29 cellular contexts compared by ENCODE assay signal in the genomic region with DNA sequence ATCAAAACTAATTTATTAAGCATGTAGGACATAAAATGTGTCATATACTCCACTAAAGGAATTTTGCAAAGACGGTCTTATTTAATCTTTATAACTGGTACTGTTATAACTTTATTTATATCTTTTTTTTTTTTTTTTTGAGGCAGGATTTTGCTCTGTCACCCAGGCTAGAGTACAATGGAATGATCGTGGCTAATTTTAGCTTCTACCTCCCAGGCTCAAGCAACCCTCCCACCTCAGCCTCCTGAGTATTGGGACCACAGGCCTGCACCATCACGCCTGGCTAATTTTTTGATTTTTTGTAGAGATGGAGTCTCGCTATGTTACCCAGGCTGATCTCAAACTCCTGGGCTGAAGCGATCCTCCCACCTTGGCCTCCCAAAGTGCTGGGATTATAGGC.
"Had no signal": no experiment of that assay in that cellular context is flagged by ENCODE, and none has a peak within 500 bp of the region (broad histone marks: within the 10 kb centered on the region; RNA-seq: fewer than 3 reads in every experiment).

No MANE protein-coding gene starts in this region.

- H3K27me3 Mint-ChIP-seq: activated CD4-positive, alpha-beta memory T cell treated with anti-CD3 and anti-CD28 coated beads for 36 hours; activated CD4-positive, alpha-beta T cell treated with anti-CD3 and anti-CD28 coated beads for 36 hours; activated CD4-positive, alpha-beta T cell treated with anti-CD3 and anti-CD28 coated beads, Interleukin-2, amount 10 ng/mL, durations not matched to agents 24 days and 14 days; activated CD8-positive, alpha-beta memory T cell treated with anti-CD3 and anti-CD28 coated beads, Interleukin-2, amount 10 ng/mL, durations not matched to agents 7 days and 5 days; activated naive CD4-positive, alpha-beta T cell treated with anti-CD3 and anti-CD28 coated beads, Interleukin-2, amount 50 U/mL, for 24 hours; activated naive CD8-positive, alpha-beta T cell treated with anti-CD3 and anti-CD28 coated beads for 36 hours; activated naive CD8-positive, alpha-beta T cell treated with anti-CD3 and anti-CD28 coated beads, Interleukin-2, amount 50 U/mL, for 24 hours had no signal

- ATAC-seq: activated CD4-positive, alpha-beta T cell treated with anti-CD3 and anti-CD28 coated beads for 36 hours; activated CD8-positive, alpha-beta memory T cell treated with anti-CD3 and anti-CD28 coated beads, Interleukin-2, amount 10 ng/mL, durations not matched to agents 7 days and 5 days; activated CD8-positive, alpha-beta T cell treated with anti-CD3 and anti-CD28 coated beads, Interleukin-2, amount 10 ng/mL, durations not matched to agents 7 days and 5 days; activated naive CD8-positive, alpha-beta T cell treated with anti-CD3 and anti-CD28 coated beads, Interleukin-2, amount 50 U/mL, for 24 hours; body of pancreas; esophagus mucosa had no signal

- H3K36me3 Mint-ChIP-seq: activated CD4-positive, alpha-beta memory T cell treated with anti-CD3 and anti-CD28 coated beads for 36 hours; activated CD8-positive, alpha-beta memory T cell treated with anti-CD3 and anti-CD28 coated beads, Interleukin-2, amount 10 ng/mL, durations not matched to agents 7 days and 5 days; activated naive CD4-positive, alpha-beta T cell treated with anti-CD3 and anti-CD28 coated beads, Interleukin-2, amount 50 U/mL, for 24 hours; activated naive CD8-positive, alpha-beta T cell treated with anti-CD3 and anti-CD28 coated beads for 36 hours had no signal

- H3K27ac Mint-ChIP-seq: activated CD4-positive, alpha-beta memory T cell treated with anti-CD3 and anti-CD28 coated beads for 36 hours; activated CD4-positive, alpha-beta T cell treated with anti-CD3 and anti-CD28 coated beads for 36 hours; activated CD4-positive, alpha-beta T cell treated with anti-CD3 and anti-CD28 coated beads, Interleukin-2, amount 10 ng/mL, durations not matched to agents 24 days and 14 days; activated CD8-positive, alpha-beta memory T cell treated with anti-CD3 and anti-CD28 coated beads, Interleukin-2, amount 10 ng/mL, durations not matched to agents 7 days and 5 days; activated CD8-positive, alpha-beta T cell treated with anti-CD3 and anti-CD28 coated beads, Interleukin-2, amount 10 ng/mL, durations not matched to agents 7 days and 5 days; activated naive CD4-positive, alpha-beta T cell treated with anti-CD3 and anti-CD28 coated beads for 36 hours; activated naive CD4-positive, alpha-beta T cell treated with anti-CD3 and anti-CD28 coated beads, Interleukin-2, amount 50 U/mL, for 24 hours; activated naive CD8-positive, alpha-beta T cell treated with anti-CD3 and anti-CD28 coated beads for 36 hours; activated naive CD8-positive, alpha-beta T cell treated with anti-CD3 and anti-CD28 coated beads, Interleukin-2, amount 50 U/mL, for 24 hours; activated T-helper 1 cell treated with anti-CD3 and anti-CD28 coated beads, Interleukin-12 subunit alpha, Interleukin-12 subunit beta, Interleukin-2, Interleukin-4 antibody, amounts not matched to agents 30 ng/mL and 10 ng/mL and 1 ng/mL, durations not matched to agents 14 hours and 24 hours and 36 hours; activated T-helper 2 cell treated with anti-CD3 and anti-CD28 coated beads, Interferon-gamma antibody, Interleukin-2, Interleukin-4, amounts not matched to agents 10 μg/mL and 5 μg/mL and 100 μg/mL, durations not matched to agents 14 hours and 24 hours and 36 hours; endodermal cell had no signal

- H3K4me3 Mint-ChIP-seq: activated CD4-positive, alpha-beta memory T cell treated with anti-CD3 and anti-CD28 coated beads for 36 hours; activated CD4-positive, alpha-beta T cell treated with anti-CD3 and anti-CD28 coated beads for 36 hours; activated CD4-positive, alpha-beta T cell treated with anti-CD3 and anti-CD28 coated beads, Interleukin-2, amount 10 ng/mL, durations not matched to agents 24 days and 14 days; activated CD8-positive, alpha-beta memory T cell treated with anti-CD3 and anti-CD28 coated beads, Interleukin-2, amount 10 ng/mL, durations not matched to agents 7 days and 5 days; activated CD8-positive, alpha-beta T cell treated with anti-CD3 and anti-CD28 coated beads, Interleukin-2, amount 10 ng/mL, durations not matched to agents 7 days and 5 days; activated naive CD4-positive, alpha-beta T cell treated with anti-CD3 and anti-CD28 coated beads for 36 hours; activated naive CD4-positive, alpha-beta T cell treated with anti-CD3 and anti-CD28 coated beads, Interleukin-2, amount 50 U/mL, for 24 hours; activated naive CD8-positive, alpha-beta T cell treated with anti-CD3 and anti-CD28 coated beads for 36 hours; activated naive CD8-positive, alpha-beta T cell treated with anti-CD3 and anti-CD28 coated beads, Interleukin-2, amount 50 U/mL, for 24 hours; activated T-helper 1 cell treated with anti-CD3 and anti-CD28 coated beads, Interleukin-12 subunit alpha, Interleukin-12 subunit beta, Interleukin-2, Interleukin-4 antibody, amounts not matched to agents 30 ng/mL and 10 ng/mL and 1 ng/mL, durations not matched to agents 14 hours and 24 hours and 36 hours; endodermal cell had no signal

- H3K4me3 ChIP-seq: adrenal gland, body of pancreas, colonic mucosa had no signal

- H3K27me3 ChIP-seq: adrenal gland, body of pancreas, colonic mucosa had no signal

- H3K9me3 ChIP-seq: adrenal gland, body of pancreas, colonic mucosa had no signal

- H3K9me3 Mint-ChIP-seq: activated CD4-positive, alpha-beta memory T cell treated with anti-CD3 and anti-CD28 coated beads for 36 hours; activated CD4-positive, alpha-beta T cell treated with anti-CD3 and anti-CD28 coated beads, Interleukin-2, amount 10 ng/mL, durations not matched to agents 24 days and 14 days; activated naive CD4-positive, alpha-beta T cell treated with anti-CD3 and anti-CD28 coated beads for 36 hours; activated naive CD4-positive, alpha-beta T cell treated with anti-CD3 and anti-CD28 coated beads, Interleukin-2, amount 50 U/mL, for 24 hours; activated naive CD8-positive, alpha-beta T cell treated with anti-CD3 and anti-CD28 coated beads for 36 hours; activated naive CD8-positive, alpha-beta T cell treated with anti-CD3 and anti-CD28 coated beads, Interleukin-2, amount 50 U/mL, for 24 hours; activated T-helper 1 cell treated with anti-CD3 and anti-CD28 coated beads, Interleukin-12 subunit alpha, Interleukin-12 subunit beta, Interleukin-2, Interleukin-4 antibody, amounts not matched to agents 30 ng/mL and 10 ng/mL and 1 ng/mL, durations not matched to agents 14 hours and 24 hours and 36 hours; activated T-helper 2 cell treated with anti-CD3 and anti-CD28 coated beads, Interferon-gamma antibody, Interleukin-2, Interleukin-4, amounts not matched to agents 10 μg/mL and 5 μg/mL and 100 μg/mL, durations not matched to agents 14 hours and 24 hours and 36 hours; endodermal cell had no signal

- DNase-seq: activated CD4-positive, alpha-beta memory T cell treated with anti-CD3 and anti-CD28 coated beads for 36 hours; activated CD4-positive, alpha-beta T cell treated with anti-CD3 and anti-CD28 coated beads for 36 hours; activated CD4-positive, alpha-beta T cell treated with anti-CD3 and anti-CD28 coated beads, Interleukin-2, amount 10 ng/mL, durations not matched to agents 24 days and 14 days; activated CD4-positive, CD25-positive, alpha-beta regulatory T cell; activated CD4-positive, CD25-positive, alpha-beta regulatory T cell treated with anti-CD3 and anti-CD28 coated beads, Interleukin-2, amount 50 U/mL, for 72 hours; activated CD8-positive, alpha-beta memory T cell treated with anti-CD3 and anti-CD28 coated beads, Interleukin-2, amount 10 ng/mL, durations not matched to agents 7 days and 5 days; activated CD8-positive, alpha-beta memory T cell treated with anti-CD3 and anti-CD28 coated beads, Interleukin-2, amount 50 U/mL, for 4 hours; activated CD8-positive, alpha-beta T cell treated with anti-CD3 and anti-CD28 coated beads, Interleukin-2, amount 10 ng/mL, durations not matched to agents 7 days and 5 days; activated effector memory CD4-positive, alpha-beta T cell treated with anti-CD3 and anti-CD28 coated beads, Interleukin-2, amount 50 U/mL, for 16 hours; activated naive CD4-positive, alpha-beta T cell treated with anti-CD3 and anti-CD28 coated beads for 36 hours; activated naive CD8-positive, alpha-beta T cell treated with anti-CD3 and anti-CD28 coated beads for 36 hours; activated naive CD8-positive, alpha-beta T cell treated with anti-CD3 and anti-CD28 coated beads, Interleukin-2, amount 50 U/mL, for 24 hours; activated T-cell treated with anti-CD3 and anti-CD28 coated beads, Interleukin-2, amount 50 U/mL, for 1 hour; activated T-cell treated with anti-CD3 and anti-CD28 coated beads, Interleukin-2, amount 50 U/mL, for 48 hours; adrenal gland; amygdala; aorta; body of pancreas; central memory CD4-positive, alpha-beta T cell; cerebellar nuclear complex; colonic mucosa; effector memory CD4-positive, alpha-beta T cell; endodermal cell; foreskin fibroblast; T-helper 2 cell had no signal

- H3K4me1 Mint-ChIP-seq: endodermal cell had no signal

- H3K27ac ChIP-seq: adrenal gland, body of pancreas, colonic mucosa had no signal

- H3K36me3 ChIP-seq: adrenal gland, colonic mucosa had no signal

- H3K4me1 ChIP-seq: adrenal gland, body of pancreas, colonic mucosa had no signal
